ENCODE assay signal across 2 cellular contexts in the genomic region with DNA sequence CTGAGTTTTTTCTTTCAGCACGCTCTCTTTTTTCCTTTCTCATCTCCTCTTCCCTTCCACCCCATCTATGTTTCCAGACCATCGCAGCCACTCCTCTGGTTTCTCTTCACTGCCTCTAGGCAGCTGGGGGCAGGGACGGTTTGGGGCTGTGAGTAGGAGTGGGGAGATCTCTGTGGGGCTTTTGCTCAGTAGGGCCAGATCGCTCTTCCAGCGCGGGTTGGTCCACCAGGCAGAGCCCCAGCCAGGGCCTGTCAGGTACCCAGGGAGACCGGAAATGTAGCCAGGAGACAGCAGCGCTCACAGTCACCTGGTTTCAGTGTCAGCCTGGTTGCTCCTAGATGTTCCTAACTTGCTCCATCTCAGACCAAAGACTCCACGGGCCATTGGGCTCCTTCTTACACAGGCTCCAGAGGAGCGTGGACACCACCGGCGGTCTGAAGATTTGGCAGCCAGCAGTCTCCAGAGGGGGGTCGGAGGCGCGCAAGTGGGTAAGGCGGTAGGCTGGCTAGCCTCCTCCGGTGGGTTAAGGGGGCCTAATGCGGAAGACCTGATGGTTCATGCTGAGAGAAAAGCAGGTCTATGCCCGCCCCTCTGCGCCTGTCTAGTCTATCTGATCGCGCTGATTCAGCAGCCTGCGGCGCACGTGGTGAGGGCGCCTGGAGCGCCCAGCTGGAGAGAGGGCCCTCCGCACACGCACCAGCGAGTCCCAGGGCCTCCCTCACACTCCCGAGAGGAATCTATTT.
TF ChIP-seq lines count a peak whose summit lies in the region.

No MANE protein-coding gene starts in this region.

TF ChIP-seq in SK-N-SH, 30 proteins besides CTCF, POLR2A, EP300 and RAD21:
- TF ChIP-seq POLR2AphosphoS5 (IDR thresholded peaks at IDR 0.05; ENCODE audit: low read depth, low read length) (no peak), RCOR1 (IDR thresholded peaks at IDR 0.05; ENCODE audit: low read length) (no peak)
- TF ChIP-seq, protein P1, sequence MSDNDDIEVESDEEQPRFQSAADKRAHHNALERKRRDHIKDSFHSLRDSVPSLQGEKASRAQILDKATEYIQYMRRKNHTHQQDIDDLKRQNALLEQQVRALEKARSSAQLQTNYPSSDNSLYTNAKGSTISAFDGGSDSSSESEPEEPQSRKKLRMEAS (IDR thresholded peaks at IDR 0.05; ENCODE audit: low read depth): peak; percentile 55; the same call in 1 of the 2 replicates

TF ChIP-seq in HepG2, 621 proteins besides CTCF, POLR2A, EP300 and RAD21 (continued from another document):
- TF ChIP-seq ZNF878 (CRISPR knock-in tag; IDR thresholded peaks at IDR 0.05): no peak
- TF ChIP-seq SIX4 (CRISPR knock-in tag; IDR thresholded peaks at IDR 0.05): no peak
- no peak for TF ChIP-seq GLMP (CRISPR knock-in tag; IDR thresholded peaks at IDR 0.05; ENCODE audit: borderline replicate concordance)
- TF ChIP-seq PREB (CRISPR knock-in tag; IDR thresholded peaks at IDR 0.05): no peak
- no peak for TF ChIP-seq ZNF292 (CRISPR knock-in tag; IDR thresholded peaks at IDR 0.05; ENCODE audit: borderline replicate concordance, low read depth)
- TF ChIP-seq DNMT3B (CRISPR knock-in tag; conservative IDR thresholded peaks at IDR 0.05): no peak
- no peak for TF ChIP-seq NCOA2 (CRISPR knock-in tag; IDR thresholded peaks at IDR 0.05)
- no peak for TF ChIP-seq CREBL2 (CRISPR knock-in tag; IDR thresholded peaks at IDR 0.05; ENCODE audit: borderline replicate concordance)
- TF ChIP-seq MAF1 (CRISPR knock-in tag; IDR thresholded peaks at IDR 0.05; ENCODE audit: borderline replicate concordance): no peak
- TF ChIP-seq ZNF740 (CRISPR knock-in tag; IDR thresholded peaks at IDR 0.05): no peak
- TF ChIP-seq DR1 (CRISPR knock-in tag; IDR thresholded peaks at IDR 0.05): no peak
- no peak for TF ChIP-seq SAFB2 (CRISPR knock-in tag; IDR thresholded peaks at IDR 0.05; ENCODE audit: borderline replicate concordance, low read depth)
- no peak for TF ChIP-seq ZNF607 (CRISPR knock-in tag; IDR thresholded peaks at IDR 0.05; ENCODE audit: borderline replicate concordance)
- TF ChIP-seq ZNF329 (CRISPR knock-in tag; IDR thresholded peaks at IDR 0.05; ENCODE audit: low read depth): no peak
